Comparison of ENCODE assay signal across 1 cellular context in the genomic region with DNA sequence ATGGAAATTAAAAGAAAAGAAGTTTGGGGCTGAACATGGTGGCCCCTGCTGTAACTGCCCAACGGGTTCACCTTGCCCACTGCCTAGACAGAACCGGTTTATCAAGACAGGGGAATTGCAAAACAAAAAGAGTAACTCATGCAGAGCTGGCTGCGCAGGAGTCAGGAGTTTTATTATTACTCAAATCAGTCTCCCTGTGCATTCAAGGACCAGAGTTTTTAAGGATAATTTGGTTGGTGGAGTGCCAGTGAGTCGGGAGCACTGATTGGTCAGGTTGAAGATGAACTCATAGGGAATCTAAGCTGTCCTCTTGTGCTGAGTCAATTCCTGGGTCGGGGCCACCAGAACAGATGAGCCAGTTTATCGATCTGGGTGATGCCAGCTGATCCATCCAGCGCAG.
TF ChIP-seq lines count a peak whose summit lies in the region.

No MANE protein-coding gene starts in this region.

TF ChIP-seq in WTC11, 78 proteins besides CTCF, POLR2A, EP300 and RAD21:
- TF ChIP-seq MYBL2 (CRISPR knock-in tag; IDR thresholded peaks at IDR 0.05): no peak
- no peak for TF ChIP-seq ZNF423 (CRISPR knock-in tag; IDR thresholded peaks at IDR 0.05)
- no peak for TF ChIP-seq FOXK1 (CRISPR knock-in tag; IDR thresholded peaks at IDR 0.05)
- no peak for TF ChIP-seq JUN (CRISPR knock-in tag; IDR thresholded peaks at IDR 0.05)
- TF ChIP-seq ZNF317 (CRISPR knock-in tag; IDR thresholded peaks at IDR 0.05; ENCODE audit: borderline replicate concordance, low read depth): no peak
- TF ChIP-seq FOXJ3 (CRISPR knock-in tag; IDR thresholded peaks at IDR 0.05; ENCODE audit: borderline replicate concordance): no peak
- TF ChIP-seq, protein P1, sequence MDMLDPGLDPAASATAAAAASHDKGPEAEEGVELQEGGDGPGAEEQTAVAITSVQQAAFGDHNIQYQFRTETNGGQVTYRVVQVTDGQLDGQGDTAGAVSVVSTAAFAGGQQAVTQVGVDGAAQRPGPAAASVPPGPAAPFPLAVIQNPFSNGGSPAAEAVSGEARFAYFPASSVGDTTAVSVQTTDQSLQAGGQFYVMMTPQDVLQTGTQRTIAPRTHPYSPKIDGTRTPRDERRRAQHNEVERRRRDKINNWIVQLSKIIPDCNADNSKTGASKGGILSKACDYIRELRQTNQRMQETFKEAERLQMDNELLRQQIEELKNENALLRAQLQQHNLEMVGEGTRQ (CRISPR knock-in tag; IDR thresholded peaks at IDR 0.05): no peak
- no peak for TF ChIP-seq ELF4 (CRISPR knock-in tag; IDR thresholded peaks at IDR 0.05; ENCODE audit: low read depth)
- TF ChIP-seq ZNF121 (CRISPR knock-in tag; IDR thresholded peaks at IDR 0.05): no peak
- TF ChIP-seq MXD4 (CRISPR knock-in tag; IDR thresholded peaks at IDR 0.05; ENCODE audit: borderline replicate concordance): no peak
TF ChIP-seq in WTC11: peak in this region for 0.
